ENCODE assay signal across 22 cellular contexts in genomic region chr12:15851045-15851444, GRCh38. TPM values are rescaled to one million over a fixed set of nuclear protein-coding genes. Genes with fewer than 3 reads are reported as not detected.
A peak's percentile ranks its signal among the peaks of the same experiment; 100 is the strongest.
DNase-seq lines count a peak whose midpoint lies in the region; ATAC-seq, FAIRE-seq and TF ChIP-seq lines count a peak whose summit lies in the region.
"Had no signal": no experiment of that assay in that cellular context is flagged by ENCODE, and none has a peak within 500 bp of the region (broad histone marks: within the 10 kb centered on the region; RNA-seq: fewer than 3 reads in every experiment).

No MANE protein-coding gene starts in this region.

- H3K27me3 ChIP-seq in right cardiac atrium (ENCODE audit: control insufficient read depth, insufficient read depth) (no peaks in the 10 kb centered on the region), bronchial epithelial cell (ENCODE audit: control insufficient read depth, insufficient read depth, low read length) (no peaks in the 10 kb centered on the region), right lobe of liver (no peaks in the 10 kb centered on the region), vagina (no peaks in the 10 kb centered on the region)
- H3K27me3 ChIP-seq: BLaER1 treated with 17β-estradiol and CSF1 and Interleukin-3, amounts not matched to agents 10 nM and 100 nM had no signal

- FAIRE-seq in bronchial epithelial cell (lab: Jason Lieb, UNC), result peak; percentile 70
- FAIRE-seq: A204.1 had no signal

- H3K27ac ChIP-seq in right cardiac atrium (ENCODE audit: low read length) (no peak overlapping the region), right lobe of liver (no peak overlapping the region), vagina (peak overlapping the region; percentile 17)
- H3K27ac ChIP-seq: BLaER1 treated with 17β-estradiol and CSF1 and Interleukin-3, amounts not matched to agents 10 nM and 100 nM; SK-N-MC had no signal

- DNase-seq in left ventricle myocardium superior, result no peak
- no peak for DNase-seq in right cardiac atrium
- DNase-seq in bronchial epithelial cell (ENCODE audit: low read depth), result no peak
- DNase-seq in right lobe of liver, result no peak
- no peak for DNase-seq in vagina (ENCODE audit: extremely low spot score in 2 of 2)
- no peak for DNase-seq in activated naive CD4-positive, alpha-beta T cell (lab: John Stamatoyannopoulos, UW)
- DNase-seq in activated CD4-positive, CD25-positive, alpha-beta regulatory T cell (lab: John Stamatoyannopoulos, UW), result no peak
- DNase-seq: CD8-positive, alpha-beta T cell; DMS79; GOT3; NCI-H1417; NCI-H187; NCI-H2107; NCI-H2227 treated with DMSO at 0.1 percent for 48 hours; NCI-H510A treated with DMSO at 0.1 percent for 48 hours; NCI-H774; SHP77 had no signal

- intact Hi-C loops in left ventricle myocardium superior (cut with micrococcal nuclease), result loop anchor here (10.0 kb wide), 1 partner anchor 576 kb away; no protein-coding TSS in a partner anchor
- intact Hi-C loops in right cardiac atrium (cut with DNase I), result loop anchor here in 2 of 4 donors (5.0 to 10.0 kb wide), 2 partner anchors 64 to 576 kb away; partner anchors contain the start of gene EPS8 (in 1 of the 2)
- intact Hi-C loops in right lobe of liver (cut with DNase I), result loop anchor here in 1 of 2 donors (10.0 kb wide), 1 partner anchor 256 kb away; no protein-coding TSS in a partner anchor
- intact Hi-C loops in vagina (cut with DNase I), result loop anchor here (5.0 kb wide), 1 partner anchor 579 kb away; no protein-coding TSS in a partner anchor

- H3K36me3 ChIP-seq in bronchial epithelial cell (ENCODE audit: control insufficient read depth, insufficient read depth, low read length), result no peaks in the 10 kb centered on the region
- no peaks in the 10 kb centered on the region for H3K36me3 ChIP-seq in right lobe of liver
- no peaks in the 10 kb centered on the region for H3K36me3 ChIP-seq in vagina
- H3K36me3 ChIP-seq: BLaER1 treated with 17β-estradiol and CSF1 and Interleukin-3, amounts not matched to agents 10 nM and 100 nM had no signal

- no peaks in the 10 kb centered on the region for H3K4me1 ChIP-seq in right cardiac atrium (ENCODE audit: control insufficient read depth, insufficient read depth, low read length)
- H3K4me1 ChIP-seq in right lobe of liver, result peaks cover 0 to 9% (median 2%) of the 10 kb centered on the region in 4 donors
- H3K4me1 ChIP-seq in vagina, result no peaks in the 10 kb centered on the region

- TF ChIP-seq POLR2A in right lobe of liver (IDR thresholded peaks at IDR 0.05) (no peak), vagina (IDR thresholded peaks at IDR 0.05) (no peak)

- WGBS in right cardiac atrium, result 44% methylated on average over 2 of the region's 2 CpGs
- 20% methylated on average over 2 of the region's 2 CpGs for WGBS in right lobe of liver (ENCODE audit: insufficient coverage, low coverage, low lambda C conversion rate, missing lambda C conversion rate)

- ATAC-seq in left ventricle myocardium superior (peak; percentile 26), right cardiac atrium (no peak), right lobe of liver (peak; percentile 43 to 78 (median 50)), GM21526 (IDR thresholded peaks at IDR 0.05; ENCODE audit: low FRiP score, unreplicated experiment) (no peak)
- ATAC-seq: CD8-positive, alpha-beta T cell; HCT116 had no signal

- no peak overlapping the region for H3K4me3 ChIP-seq in right cardiac atrium (ENCODE audit: low read length)
- H3K4me3 ChIP-seq in bronchial epithelial cell (ENCODE audit: low read depth, low read length), result no peak overlapping the region
- H3K4me3 ChIP-seq in right lobe of liver, result no peak overlapping the region
- H3K4me3 ChIP-seq in vagina, result no peak overlapping the region
- H3K4me3 ChIP-seq: BLaER1 treated with 17β-estradiol and CSF1 and Interleukin-3, amounts not matched to agents 10 nM and 100 nM; SK-N-MC had no signal

- TF ChIP-seq CTCF in bronchial epithelial cell (IDR thresholded peaks at IDR 0.05; ENCODE audit: insufficient read depth, low read length, severe bottlenecking) (no peak), right lobe of liver (IDR thresholded peaks at IDR 0.05) (no peak), vagina (IDR thresholded peaks at IDR 0.05) (no peak)

- H3K9me3 ChIP-seq in right cardiac atrium (ENCODE audit: control insufficient read depth, low read length) (no peaks in the 10 kb centered on the region), right lobe of liver (no peaks in the 10 kb centered on the region), vagina (no peaks in the 10 kb centered on the region)
- H3K9me3 ChIP-seq: BLaER1 treated with 17β-estradiol and CSF1 and Interleukin-3, amounts not matched to agents 10 nM and 100 nM had no signal

RNA-seq across cellular contexts. Expression of gene STRAP, which starts 31.1 kb away (rescaled TPM):
- 128 TPM for total RNA-seq in left ventricle myocardium superior
- 100 to 1,000 TPM; 102 to 127 (median 106) TPM for total RNA-seq in right cardiac atrium
- 121 TPM for polyA plus RNA-seq in right cardiac atrium
- 82.4 and 90.8 TPM in 2 replicates for total RNA-seq in bronchial epithelial cell
- 10 to 100 TPM; 41.3 to 53.5 (median 43.0) TPM for total RNA-seq in right lobe of liver
- 31.9 TPM for total RNA-seq in vagina

Comparison
In these comparisons a context has a peak if more than half of its experiments do, and no peak if none do; other contexts are left out.
1. ATAC-seq: peak in left ventricle myocardium superior (single experiment) and right lobe of liver (4 of 4); none in right cardiac atrium (0 of 2) and GM21526 (single experiment).